Comparison of ENCODE assay signal across 13 cellular contexts in the genomic region with DNA sequence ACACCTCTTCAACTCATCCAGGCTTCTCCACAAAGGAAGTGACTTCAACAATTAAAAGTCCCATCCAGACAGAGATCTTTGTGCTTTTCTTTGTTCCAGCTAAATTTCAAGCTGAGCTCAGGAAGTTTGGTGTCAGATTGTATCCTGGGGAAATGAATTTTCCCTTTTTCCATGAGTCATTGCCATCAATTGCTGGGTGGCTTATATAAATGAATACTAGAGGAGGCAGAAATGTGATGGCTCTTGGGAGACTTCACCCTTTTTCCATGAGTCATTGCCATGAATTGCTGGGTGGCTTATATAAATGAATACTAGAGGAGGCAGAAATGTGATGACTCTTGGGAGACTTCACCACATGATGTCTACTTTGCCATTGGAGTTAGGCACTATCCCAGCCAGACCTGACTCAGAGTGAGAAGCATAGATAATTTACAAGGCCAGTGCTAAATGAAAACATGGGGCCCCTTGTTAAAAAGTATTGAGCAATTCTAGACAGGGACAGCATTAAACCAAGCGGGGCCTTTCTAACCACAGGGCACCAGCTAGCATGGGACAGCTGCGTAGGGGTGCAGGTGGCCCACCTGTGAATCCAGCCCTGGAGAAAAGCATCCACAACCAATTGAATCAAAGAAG.
A peak's percentile ranks its signal among the peaks of the same experiment; 100 is the strongest.
DNase-seq lines count a peak whose midpoint lies in the region; ATAC-seq and TF ChIP-seq lines count a peak whose summit lies in the region.
"Had no signal": no experiment of that assay in that cellular context is flagged by ENCODE, and none has a peak within 500 bp of the region (broad histone marks: within the 10 kb centered on the region; RNA-seq: fewer than 3 reads in every experiment).

No MANE protein-coding gene starts in this region.

- CTCF ChIA-PET in A673 (lab: Charles Lee), result interaction anchor here (1.1 kb wide), 1 partner anchor 37 kb away, joined by 3 read pairs; no protein-coding TSS in a partner anchor

- peak; percentile 97 for DNase-seq in A673 (ENCODE audit: low spot score)
- DNase-seq in HFF-Myc (ENCODE audit: extremely low read depth, low read depth), result peak; percentile 75
- no peak for DNase-seq in WERI-Rb-1
- no peak for DNase-seq in stimulated activated CD4-positive, alpha-beta T cell treated with anti-CD3 and anti-CD28 coated beads, Interleukin-4, amount 100 ng/mL, for 4 hours
- no peak for DNase-seq in NOMO-1 (lab: John Stamatoyannopoulos, UW; ENCODE audit: unreplicated experiment in 2 of 2)
- DNase-seq in nephron progenitor cell, result no peak
- DNase-seq: immature natural killer cell; Karpas-422; Peyer's patch; right cardiac atrium; stimulated activated naive CD4-positive, alpha-beta T cell had no signal

- BruUV-seq in A673 (replicated peaks; lab: Mats Ljungman, UMichigan), result no TSS peak

- 0 out of 2 replicates have a peak overlapping the region, but pooled peaks have one; percentile 4 for H3K9ac ChIP-seq in iPS-20b (ENCODE audit: low read depth, low read length)

- H3K4me3 Mint-ChIP-seq in nephron progenitor cell, result no peak overlapping the region
- H3K4me3 Mint-ChIP-seq: immature natural killer cell had no signal

- H3K9me3 ChIP-seq in A673 (ENCODE audit: low read depth, low read length, poor library complexity, severe bottlenecking), result no peaks in the 10 kb centered on the region
- H3K9me3 ChIP-seq in WERI-Rb-1 (ENCODE audit: severe bottlenecking), result no peaks in the 10 kb centered on the region
- H3K9me3 ChIP-seq in iPS-20b (ENCODE audit: insufficient read depth, low read depth, low read length), result no peaks in the 10 kb centered on the region
- H3K9me3 ChIP-seq: Peyer's patch had no signal

- no peak for ATAC-seq in HG03280 (IDR thresholded peaks at IDR 0.05; ENCODE audit: unreplicated experiment)

- no peaks in the 10 kb centered on the region for H3K9me3 Mint-ChIP-seq in nephron progenitor cell

- H3K4me1 Mint-ChIP-seq in nephron progenitor cell, result peaks cover 37% of the 10 kb centered on the region

- no peak overlapping the region for H3K27ac Mint-ChIP-seq in nephron progenitor cell
- H3K27ac Mint-ChIP-seq: immature natural killer cell had no signal

- H3K36me3 ChIP-seq in A673 (ENCODE audit: insufficient read depth, low read length, poor library complexity, severe bottlenecking), result no peaks in the 10 kb centered on the region
- H3K36me3 ChIP-seq in WERI-Rb-1, result no peaks in the 10 kb centered on the region
- H3K36me3 ChIP-seq in iPS-20b (ENCODE audit: insufficient read depth, low read depth, low read length), result no peaks in the 10 kb centered on the region
- H3K36me3 ChIP-seq: Peyer's patch had no signal

- peak overlapping the region; percentile 15 for H3K27ac ChIP-seq in A673 (ENCODE audit: low read depth, low read length, poor library complexity, severe bottlenecking)
- H3K27ac ChIP-seq in WERI-Rb-1, result peak overlapping the region; percentile 86
- H3K27ac ChIP-seq in iPS-20b (ENCODE audit: low read length), result no peak overlapping the region
- H3K27ac ChIP-seq: Peyer's patch had no signal

- TF ChIP-seq CTCF in A673 (conservative IDR thresholded peaks at IDR 0.05; ENCODE audit: low read depth, low read length), result no peak
- no peak for TF ChIP-seq CTCF in HFF-Myc (IDR thresholded peaks at IDR 0.05; ENCODE audit: low read depth, low read length, missing control alignments)
- no peak for TF ChIP-seq CTCF in WERI-Rb-1 (IDR thresholded peaks at IDR 0.05; ENCODE audit: low read depth, low read length)
- no peak for TF ChIP-seq CTCF in nephron progenitor cell (IDR thresholded peaks at IDR 0.05)

- POLR2A ChIA-PET in A673 (lab: Charles Lee; ENCODE audit: low non-redundant PET), result no interaction called here

- no peak overlapping the region for H3K4me3 ChIP-seq in A673 (ENCODE audit: low read depth, low read length, poor library complexity, severe bottlenecking)
- H3K4me3 ChIP-seq in HFF-Myc (replicated peaks; ENCODE audit: low read depth, low read length), result no peak overlapping the region
- no peak overlapping the region for H3K4me3 ChIP-seq in WERI-Rb-1 (ENCODE audit: low read depth, low read length)
- H3K4me3 ChIP-seq in iPS-20b (ENCODE audit: low read length), result peak overlapping the region; percentile 47; the same call in 1 of the 2 replicates
- H3K4me3 ChIP-seq: Peyer's patch had no signal

- H3K4me1 ChIP-seq in A673 (ENCODE audit: insufficient read depth, low read length, poor library complexity, severe bottlenecking) (peaks cover 31% of the 10 kb centered on the region), iPS-20b (ENCODE audit: insufficient read depth, low read length) (peaks cover 25% of the 10 kb centered on the region)
- H3K4me1 ChIP-seq: Peyer's patch had no signal

- H3K27me3 Mint-ChIP-seq in nephron progenitor cell (ENCODE audit: low read depth, poor library complexity), result peaks cover 68% of the 10 kb centered on the region

- no peaks in the 10 kb centered on the region for H3K36me3 Mint-ChIP-seq in nephron progenitor cell (ENCODE audit: low read depth)
- H3K36me3 Mint-ChIP-seq: immature natural killer cell had no signal

- H3K27me3 ChIP-seq in A673 (replicated peaks; ENCODE audit: insufficient read depth, low read depth, low read length, poor library complexity), result no peaks in the 10 kb centered on the region
- no peaks in the 10 kb centered on the region for H3K27me3 ChIP-seq in WERI-Rb-1 (ENCODE audit: insufficient read depth, low read depth, severe bottlenecking)
- peaks cover 85% of the 10 kb centered on the region; the same call in 1 of the 2 replicates for H3K27me3 ChIP-seq in iPS-20b (ENCODE audit: insufficient read depth, low read length)
- H3K27me3 ChIP-seq: Peyer's patch had no signal

- intact Hi-C loops in A673 (cut with micrococcal nuclease; ENCODE audit: unreplicated experiment), result no loop called here

Comparison
In these comparisons a context has a peak if more than half of its experiments do, and no peak if none do; other contexts are left out.
1. DNase-seq: peak in A673 (single experiment) and HFF-Myc (single experiment); none in WERI-Rb-1 (single experiment), stimulated activated CD4-positive, alpha-beta T cell treated with anti-CD3 and anti-CD28 coated beads, Interleukin-4, amount 100 ng/mL, for 4 hours (0 of 2), NOMO-1 (0 of 2) and nephron progenitor cell (single experiment).